ENCODE assay signal across 1 cellular context in genomic region chr10:32171213-32171612, GRCh38.
TF ChIP-seq lines count a peak whose summit lies in the region.

No MANE protein-coding gene starts in this region.

TF ChIP-seq in GM23338, 12 proteins besides CTCF, POLR2A, EP300 and RAD21 (continued from another document):
- TF ChIP-seq ETS1 (IDR thresholded peaks at IDR 0.05) (no peak), ZNF114 (CRISPR knock-in tag; IDR thresholded peaks at IDR 0.05) (no peak), NANOG (IDR thresholded peaks at IDR 0.05; ENCODE audit: borderline replicate concordance) (no peak), CREB1 (CRISPR knock-in tag; IDR thresholded peaks at IDR 0.05; ENCODE audit: low read depth) (no peak), EZH2 (IDR thresholded peaks at IDR 0.05; ENCODE audit: low read depth, unreplicated experiment) (no peak), ZNF331 (CRISPR knock-in tag; IDR thresholded peaks at IDR 0.05; ENCODE audit: low read depth) (no peak)
